In genomic region chr13:51465124-51465523, GRCh38 we compare ENCODE assay signal across 1 cellular context.
TF ChIP-seq lines count a peak whose summit lies in the region.

No MANE protein-coding gene starts in this region.

TF ChIP-seq in GM23338, 12 proteins besides CTCF, POLR2A, EP300 and RAD21 (continued from another document):
- no peak for TF ChIP-seq ZNF114 (CRISPR knock-in tag; IDR thresholded peaks at IDR 0.05)
- no peak for TF ChIP-seq ZNF462 (CRISPR knock-in tag; IDR thresholded peaks at IDR 0.05)
- TF ChIP-seq ETS1 (IDR thresholded peaks at IDR 0.05): no peak
- no peak for TF ChIP-seq EZH2phosphoT487 (IDR thresholded peaks at IDR 0.05; ENCODE audit: unreplicated experiment)
- no peak for TF ChIP-seq STAT1 (IDR thresholded peaks at IDR 0.05; ENCODE audit: unreplicated experiment)
- no peak for TF ChIP-seq EZH2 (IDR thresholded peaks at IDR 0.05; ENCODE audit: low read depth, unreplicated experiment)
